Comparison of ENCODE assay signal across 8 cellular contexts in the genomic region with DNA sequence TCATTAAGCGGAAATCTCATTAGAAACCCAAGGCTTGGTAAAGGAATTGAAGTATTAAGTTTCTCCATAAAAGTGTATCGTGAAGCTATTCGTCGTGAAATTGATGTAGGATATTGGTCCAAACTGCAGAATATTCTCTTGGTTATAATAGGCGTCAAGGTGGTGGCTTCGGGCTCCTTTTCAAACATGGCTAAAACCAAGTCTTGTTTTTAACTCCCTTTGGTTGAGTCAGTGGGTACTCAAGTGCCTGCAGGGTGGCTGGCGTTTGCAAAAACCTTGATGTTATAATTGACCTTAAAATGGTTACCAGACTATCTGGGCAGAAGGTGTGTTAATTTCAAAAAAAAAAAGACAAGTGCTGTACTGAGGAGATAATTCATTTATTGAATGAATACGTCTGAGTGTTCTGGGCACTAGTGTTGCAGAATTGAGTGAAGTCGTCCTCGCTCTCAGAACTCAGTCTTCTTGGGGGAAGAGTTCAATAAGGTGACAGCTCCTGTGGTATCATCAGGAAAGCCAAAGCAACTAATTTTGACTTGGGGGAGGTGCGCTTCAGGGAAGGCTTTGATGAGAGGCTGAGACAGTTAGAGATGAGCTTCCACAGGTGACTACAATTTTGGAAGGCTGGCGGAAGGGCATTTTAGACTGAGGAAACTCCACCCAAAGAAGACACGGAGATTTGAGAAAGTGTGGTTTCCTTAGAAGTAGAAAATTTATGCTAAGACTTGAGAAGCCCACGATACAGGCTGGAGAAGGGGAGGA. TPM values are rescaled to one million over a fixed set of nuclear protein-coding genes. Genes with fewer than 3 reads are reported as not detected.
DNase-seq lines count a peak whose midpoint lies in the region; ATAC-seq, FAIRE-seq and TF ChIP-seq lines count a peak whose summit lies in the region.

No MANE protein-coding gene starts in this region.

- H3K36me3 ChIP-seq in SJCRH30 (no peaks in the 10 kb centered on the region), parathyroid adenoma (ENCODE audit: control insufficient read depth, insufficient read depth, low read length) (no peaks in the 10 kb centered on the region)

- H3K27me3 ChIP-seq in SJCRH30, result no peaks in the 10 kb centered on the region
- no peaks in the 10 kb centered on the region for H3K27me3 ChIP-seq in parathyroid adenoma (ENCODE audit: control insufficient read depth, insufficient read depth, low read length)

- H3K27ac ChIP-seq in SJCRH30 (peak overlapping the region; percentile 72; the same call in 1 of the 2 replicates), parathyroid adenoma (no peak overlapping the region)

- FAIRE-seq in frontal cortex (lab: Jason Lieb, UNC), result no peak

- H3K79me2 ChIP-seq in parathyroid adenoma, result peaks cover 10% of the 10 kb centered on the region

- DNase-seq in GM12865 (ENCODE audit: low read depth) (no peak), SJCRH30 (no peak), epithelial cell of esophagus (ENCODE audit: low read depth) (no peak), frontal cortex (ENCODE audit: low spot score in 2 of 2) (no peak)

- H3K9me3 ChIP-seq in SJCRH30 (replicated peaks) (no peaks in the 10 kb centered on the region), parathyroid adenoma (ENCODE audit: control insufficient read depth, low read length) (no peaks in the 10 kb centered on the region)

- H3K4me3 ChIP-seq in GM12865 (ENCODE audit: low read depth, low read length) (peak overlapping the region; percentile 90), SJCRH30 (peak overlapping the region; percentile 98), epithelial cell of esophagus (ENCODE audit: low read length) (peak overlapping the region; percentile 83), parathyroid adenoma (ENCODE audit: low read depth, low read length) (peak overlapping the region; percentile 77)

- peak overlapping the region; percentile 95 for H2AFZ ChIP-seq in parathyroid adenoma

- peaks cover 7% of the 10 kb centered on the region for H3K4me1 ChIP-seq in SJCRH30
- no peaks in the 10 kb centered on the region for H3K4me1 ChIP-seq in parathyroid adenoma

- no peak for ATAC-seq in HG03095 (IDR thresholded peaks at IDR 0.05; ENCODE audit: unreplicated experiment)
- no peak for ATAC-seq in GM18498 (IDR thresholded peaks at IDR 0.05; ENCODE audit: unreplicated experiment)
- no peak for ATAC-seq in HG03342 (IDR thresholded peaks at IDR 0.05; ENCODE audit: unreplicated experiment)

- H3K9ac ChIP-seq in parathyroid adenoma, result no peak overlapping the region

- peak overlapping the region; percentile 94 for H3K4me2 ChIP-seq in parathyroid adenoma (ENCODE audit: low read length)

- TF ChIP-seq CTCF in GM12865 (IDR thresholded peaks at IDR 0.05; ENCODE audit: insufficient read depth, low read depth, low read length, missing control alignments) (no peak), epithelial cell of esophagus (IDR thresholded peaks at IDR 0.05; ENCODE audit: insufficient read depth, low read depth, low read length, missing control alignments) (no peak), parathyroid adenoma (IDR thresholded peaks at IDR 0.05) (no peak)

RNA-seq across cellular contexts. Expression of gene UBE2Q2, which starts 1.6 kb away (rescaled TPM):
- 30.8 and 31.5 TPM in 2 replicates for total RNA-seq in SJCRH30 (2014; rRNA removed; shearing (Covaris generic))
- total RNA-seq in frontal cortex, result 79.9 TPM

RNA-seq across cellular contexts. Expression of gene FBXO22, which starts 58.9 kb away (rescaled TPM):
- total RNA-seq in SJCRH30 (2014; rRNA removed; shearing (Covaris generic)), result 48.5 and 51.8 TPM in 2 replicates
- 14.3 TPM for total RNA-seq in frontal cortex
